In genomic region chr22:45227645-45228400, GRCh38 we compare ENCODE assay signal across 1 cellular context.
TF ChIP-seq lines count a peak whose summit lies in the region.

No MANE protein-coding gene starts in this region.

TF ChIP-seq in GM23338, 12 proteins besides CTCF, POLR2A, EP300 and RAD21 (continued from another document):
- TF ChIP-seq ZNF462 (CRISPR knock-in tag; IDR thresholded peaks at IDR 0.05) (no peak), CREB1 (CRISPR knock-in tag; IDR thresholded peaks at IDR 0.05; ENCODE audit: low read depth) (no peak), EZH2phosphoT487 (IDR thresholded peaks at IDR 0.05; ENCODE audit: unreplicated experiment) (no peak)
